Comparison of ENCODE assay signal across 19 cellular contexts in the genomic region with DNA sequence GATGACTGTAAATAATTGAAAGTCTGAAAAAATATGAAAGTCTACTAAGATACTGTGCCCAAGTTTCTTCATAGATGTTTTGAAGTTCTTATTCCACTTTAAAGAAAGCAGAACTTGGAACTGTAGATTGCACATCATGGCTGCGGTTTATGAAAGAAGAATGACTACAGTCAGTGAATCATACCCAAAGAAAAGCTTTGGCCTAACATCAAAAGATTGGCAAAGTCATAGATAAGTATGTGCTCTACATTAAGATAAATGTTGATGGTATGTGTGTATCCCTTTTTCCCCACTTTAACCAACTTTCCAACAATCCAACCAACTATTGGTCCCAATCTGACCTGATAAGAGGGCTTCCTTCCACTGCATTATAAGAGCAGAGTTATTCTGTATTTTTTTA.
DNase-seq lines count a peak whose midpoint lies in the region; ATAC-seq, FAIRE-seq and TF ChIP-seq lines count a peak whose summit lies in the region.
"Had no signal": no experiment of that assay in that cellular context is flagged by ENCODE, and none has a peak within 500 bp of the region (broad histone marks: within the 10 kb centered on the region; RNA-seq: fewer than 3 reads in every experiment).

No MANE protein-coding gene starts in this region.

- no peak for TF ChIP-seq POLR2A in NB4 (IDR thresholded peaks at IDR 0.05; ENCODE audit: extremely low read depth, insufficient read length)

- peaks cover 2% of the 10 kb centered on the region for H3K27me3 ChIP-seq in astrocyte (ENCODE audit: insufficient read depth, low read length)
- H3K27me3 ChIP-seq in CD8-positive, alpha-beta T cell (ENCODE audit: insufficient read depth, low read length) = no peaks in the 10 kb centered on the region
- H3K27me3 ChIP-seq: BLaER1 treated with 17β-estradiol and CSF1 and Interleukin-3, amounts not matched to agents 10 nM and 100 nM; right atrium auricular region had no signal

- no peaks in the 10 kb centered on the region for H3K9me3 ChIP-seq in astrocyte (ENCODE audit: insufficient read depth, low read depth, low read length)
- H3K9me3 ChIP-seq in CD8-positive, alpha-beta T cell (ENCODE audit: low read length) = no peaks in the 10 kb centered on the region
- H3K9me3 ChIP-seq: right atrium auricular region had no signal

- H3K4me3 ChIP-seq in NB4 (ENCODE audit: low read depth, low read length) = no peak overlapping the region
- no peak overlapping the region for H3K4me3 ChIP-seq in astrocyte (ENCODE audit: insufficient read depth, low read depth, low read length)
- H3K4me3 ChIP-seq in CD8-positive, alpha-beta T cell (ENCODE audit: low read depth, low read length) = no peak overlapping the region
- H3K4me3 ChIP-seq: BLaER1 treated with 17β-estradiol and CSF1 and Interleukin-3, amounts not matched to agents 10 nM and 100 nM; PC-9; right atrium auricular region had no signal

- DNase-seq in EH (ENCODE audit: low read depth) (peak; percentile 89), NB4 (ENCODE audit: low read depth) (peak; percentile 87), astrocyte (ENCODE audit: low read depth) (peak; percentile 86), iris pigment epithelial cell (ENCODE audit: low read depth) (peak; percentile 41), cardiac septum (ENCODE audit: low spot score) (no peak), germinal center (ENCODE audit: low spot score) (no peak)
- DNase-seq in CD8-positive, alpha-beta T cell = no peak
- DNase-seq: activated CD4-positive, alpha-beta T cell treated with anti-CD3 and anti-CD28 coated beads, Interleukin-2, amount 10 ng/mL, durations not matched to agents 24 days and 14 days; activated T-cell treated with anti-CD3 and anti-CD28 coated beads, Interleukin-2, amount 50 U/mL, for 4 hours; amygdala; DND-41; effector CD8-positive, alpha-beta T cell; NCI-H1048; PC-9; stimulated activated CD4-positive, alpha-beta T cell treated with anti-CD3 and anti-CD28 coated beads, Interleukin-4, amount 100 ng/mL, for 24 hours; stimulated activated naive B cell treated with anti-CD40 and anti-IgM and Interleukin-4, amounts not matched to agents 10 μg/mL and 1 μg/mL and 100 μg/mL, for 72 hours had no signal

- no peak overlapping the region for H3K9ac ChIP-seq in astrocyte (ENCODE audit: low read length)

- no peaks in the 10 kb centered on the region for H3K27me3 Mint-ChIP-seq in astrocyte (ENCODE audit: low read depth, unreplicated experiment)
- H3K27me3 Mint-ChIP-seq in CD8-positive, alpha-beta T cell (ENCODE audit: low read depth) = no peaks in the 10 kb centered on the region
- H3K27me3 Mint-ChIP-seq: activated CD4-positive, alpha-beta T cell treated with anti-CD3 and anti-CD28 coated beads, Interleukin-2, amount 10 ng/mL, durations not matched to agents 24 days and 14 days; stimulated activated naive B cell treated with anti-CD40 and anti-IgM and Interleukin-4, amounts not matched to agents 10 μg/mL and 1 μg/mL and 100 μg/mL, for 72 hours had no signal

- POLR2A ChIA-PET in CD8-positive, alpha-beta T cell (lab: Charles Lee) = no interaction called here

- H3K4me1 Mint-ChIP-seq in astrocyte (ENCODE audit: low read depth, unreplicated experiment) = peaks cover 2% of the 10 kb centered on the region
- H3K4me1 Mint-ChIP-seq in CD8-positive, alpha-beta T cell (ENCODE audit: low read depth) = no peaks in the 10 kb centered on the region
- H3K4me1 Mint-ChIP-seq: activated CD4-positive, alpha-beta T cell treated with anti-CD3 and anti-CD28 coated beads, Interleukin-2, amount 10 ng/mL, durations not matched to agents 24 days and 14 days; stimulated activated naive B cell treated with anti-CD40 and anti-IgM and Interleukin-4, amounts not matched to agents 10 μg/mL and 1 μg/mL and 100 μg/mL, for 72 hours had no signal

- H3K9me3 Mint-ChIP-seq in astrocyte (ENCODE audit: unreplicated experiment) = peaks cover 2% of the 10 kb centered on the region
- peaks cover 4% of the 10 kb centered on the region for H3K9me3 Mint-ChIP-seq in CD8-positive, alpha-beta T cell
- H3K9me3 Mint-ChIP-seq: activated CD4-positive, alpha-beta T cell treated with anti-CD3 and anti-CD28 coated beads, Interleukin-2, amount 10 ng/mL, durations not matched to agents 24 days and 14 days; activated T-cell treated with anti-CD3 and anti-CD28 coated beads, Interleukin-2, amount 50 U/mL, for 4 hours; stimulated activated naive B cell treated with anti-CD40 and anti-IgM and Interleukin-4, amounts not matched to agents 10 μg/mL and 1 μg/mL and 100 μg/mL, for 72 hours had no signal

- TF ChIP-seq CTCF in NB4 (IDR thresholded peaks at IDR 0.05; ENCODE audit: low read depth, low read length) (no peak), astrocyte (IDR thresholded peaks at IDR 0.05; ENCODE audit: insufficient read depth, low read depth, low read length) (no peak)
- no peak for TF ChIP-seq CTCF in CD8-positive, alpha-beta T cell (IDR thresholded peaks at IDR 0.05)

- H3K4me1 ChIP-seq in astrocyte (ENCODE audit: insufficient read depth, low read length) = peaks cover 33% of the 10 kb centered on the region
- no peaks in the 10 kb centered on the region for H3K4me1 ChIP-seq in CD8-positive, alpha-beta T cell (ENCODE audit: insufficient read depth, low read length)
- H3K4me1 ChIP-seq: right atrium auricular region had no signal

- H3K36me3 ChIP-seq in astrocyte (ENCODE audit: insufficient read depth, low read length) = no peaks in the 10 kb centered on the region
- no peaks in the 10 kb centered on the region for H3K36me3 ChIP-seq in CD8-positive, alpha-beta T cell (ENCODE audit: insufficient read depth, low read length)
- H3K36me3 ChIP-seq: BLaER1 treated with 17β-estradiol and CSF1 and Interleukin-3, amounts not matched to agents 10 nM and 100 nM; right atrium auricular region had no signal

- H3K4me2 ChIP-seq in astrocyte (ENCODE audit: low read length) = peak overlapping the region; percentile 26
- H3K4me2 ChIP-seq: PC-9 had no signal

- H3K27ac ChIP-seq in astrocyte (ENCODE audit: low read depth, low read length) = peak overlapping the region; percentile 46
- H3K27ac ChIP-seq in CD8-positive, alpha-beta T cell (ENCODE audit: low read depth, low read length) = no peak overlapping the region
- H3K27ac ChIP-seq: PC-9, right atrium auricular region had no signal

- H3K27ac Mint-ChIP-seq in astrocyte (ENCODE audit: unreplicated experiment) = no peak overlapping the region
- H3K27ac Mint-ChIP-seq in CD8-positive, alpha-beta T cell = no peak overlapping the region
- H3K27ac Mint-ChIP-seq: activated CD4-positive, alpha-beta T cell treated with anti-CD3 and anti-CD28 coated beads, Interleukin-2, amount 10 ng/mL, durations not matched to agents 24 days and 14 days; stimulated activated naive B cell treated with anti-CD40 and anti-IgM and Interleukin-4, amounts not matched to agents 10 μg/mL and 1 μg/mL and 100 μg/mL, for 72 hours had no signal

- intact Hi-C loops in CD8-positive, alpha-beta T cell (cut with DNase I, micrococcal nuclease) = no loop called here
- intact Hi-C loops in cardiac septum (cut with DNase I) = no loop called here

- no peaks in the 10 kb centered on the region for H3K36me3 Mint-ChIP-seq in astrocyte (ENCODE audit: low read depth, unreplicated experiment)
- no peaks in the 10 kb centered on the region for H3K36me3 Mint-ChIP-seq in CD8-positive, alpha-beta T cell
- H3K36me3 Mint-ChIP-seq: stimulated activated naive B cell treated with anti-CD40 and anti-IgM and Interleukin-4, amounts not matched to agents 10 μg/mL and 1 μg/mL and 100 μg/mL, for 72 hours had no signal

- no peak for ATAC-seq in GM18868 (IDR thresholded peaks at IDR 0.05; ENCODE audit: unreplicated experiment)
- ATAC-seq in CD8-positive, alpha-beta T cell = no peak
- ATAC-seq: activated T-cell treated with anti-CD3 and anti-CD28 coated beads, Interleukin-2, amount 50 U/mL, for 4 hours; stimulated activated naive B cell treated with anti-CD40 and anti-IgM and Interleukin-4, amounts not matched to agents 10 μg/mL and 1 μg/mL and 100 μg/mL, for 72 hours had no signal

- CTCF ChIA-PET in CD8-positive, alpha-beta T cell (lab: Charles Lee) = no interaction called here

- H3K4me3 Mint-ChIP-seq in astrocyte (ENCODE audit: unreplicated experiment) = no peak overlapping the region
- H3K4me3 Mint-ChIP-seq in CD8-positive, alpha-beta T cell = no peak overlapping the region
- H3K4me3 Mint-ChIP-seq: activated CD4-positive, alpha-beta T cell treated with anti-CD3 and anti-CD28 coated beads, Interleukin-2, amount 10 ng/mL, durations not matched to agents 24 days and 14 days; activated T-cell treated with anti-CD3 and anti-CD28 coated beads, Interleukin-2, amount 50 U/mL, for 4 hours; stimulated activated naive B cell treated with anti-CD40 and anti-IgM and Interleukin-4, amounts not matched to agents 10 μg/mL and 1 μg/mL and 100 μg/mL, for 72 hours had no signal

- H2AFZ ChIP-seq in astrocyte (ENCODE audit: low read depth, low read length) = no peak overlapping the region
- H2AFZ ChIP-seq: PC-9 had no signal

- FAIRE-seq in astrocyte (lab: Jason Lieb, UNC) = no peak

- no peaks in the 10 kb centered on the region for H4K20me1 ChIP-seq in astrocyte (ENCODE audit: insufficient read depth, low read length)
- H4K20me1 ChIP-seq: BLaER1 treated with 17β-estradiol and CSF1 and Interleukin-3, amounts not matched to agents 10 nM and 100 nM had no signal

- H3K79me2 ChIP-seq in astrocyte (ENCODE audit: insufficient read depth, low read length) = no peaks in the 10 kb centered on the region

Comparison
In these comparisons a context has a peak if more than half of its experiments do, and no peak if none do; other contexts are left out.
1. DNase-seq: peak in EH (single experiment), NB4 (single experiment), astrocyte (single experiment) and iris pigment epithelial cell (single experiment); none in CD8-positive, alpha-beta T cell (0 of 7), cardiac septum (single experiment) and germinal center (single experiment).